15 cellular contexts compared by ENCODE assay signal in genomic region chr2:161988589-161988988, GRCh38.
DNase-seq lines count a peak whose midpoint lies in the region; TF ChIP-seq lines count a peak whose summit lies in the region.
"Had no signal": no experiment of that assay in that cellular context is flagged by ENCODE, and none has a peak within 500 bp of the region (broad histone marks: within the 10 kb centered on the region; RNA-seq: fewer than 3 reads in every experiment).

No MANE protein-coding gene starts in this region.

- peak; percentile 4 for DNase-seq in EH (ENCODE audit: low read depth)
- peak; percentile 20 for DNase-seq in GM23248
- DNase-seq in RWPE1 (ENCODE audit: low spot score) = peak; percentile 7
- peak; percentile 13 for DNase-seq in glomerular visceral epithelial cell (ENCODE audit: extremely low spot score)
- DNase-seq in mesenteric fat pad (ENCODE audit: low spot score) = no peak
- DNase-seq in cardiac septum (ENCODE audit: low spot score) = no peak
- DNase-seq in medulla oblongata (ENCODE audit: extremely low spot score) = no peak
- no peak for DNase-seq in GM19238 (ENCODE audit: insufficient read length, low spot score)
- DNase-seq: activated CD8-positive, alpha-beta memory T cell treated with anti-CD3 and anti-CD28 coated beads, Interleukin-2, amount 50 U/mL, for 48 hours; adrenal gland; CD8-positive, alpha-beta T cell; PC-9; small intestine; T-helper 9 cell; uterus had no signal

- H3K4me2 ChIP-seq in GM23248 (ENCODE audit: unreplicated experiment) = no peak overlapping the region
- H3K4me2 ChIP-seq: PC-9 had no signal

- H3K27me3 ChIP-seq in GM23248 (replicated peaks; ENCODE audit: insufficient read depth) = no peaks in the 10 kb centered on the region
- H3K27me3 ChIP-seq: adrenal gland, uterus had no signal

- H3K27ac ChIP-seq in GM23248 = no peak overlapping the region
- no peak overlapping the region for H3K27ac ChIP-seq in RWPE1
- H3K27ac ChIP-seq: adrenal gland, PC-9, uterus had no signal

- in situ Hi-C loops in GM23248 (cut with MboI) = no loop called here

- H3K9ac ChIP-seq in GM23248 = no peak overlapping the region

- intact Hi-C loops in cardiac septum (cut with DNase I) = no loop called here

- H3K4me3 ChIP-seq in GM23248 = no peak overlapping the region
- H3K4me3 ChIP-seq: adrenal gland, PC-9, uterus had no signal

- no peaks in the 10 kb centered on the region for H3K79me2 ChIP-seq in GM23248 (ENCODE audit: insufficient read depth)

- no peak for TF ChIP-seq CTCF in RWPE1 (conservative IDR thresholded peaks at IDR 0.05; ENCODE audit: low read depth)

- CTCF ChIA-PET in RWPE1 (lab: Yijun Ruan, JAX) = interaction anchor here (0.6 to 0.9 kb wide), 2 partner anchors 18 to 76 kb away, joined by 3 to 4 read pairs; no protein-coding TSS in a partner anchor

- no peaks in the 10 kb centered on the region for H3K36me3 ChIP-seq in GM23248 (ENCODE audit: low read depth)
- H3K36me3 ChIP-seq: adrenal gland, uterus had no signal

- POLR2A ChIA-PET in RWPE1 (lab: Yijun Ruan, JAX; ENCODE audit: low non-redundant PET) = no interaction called here

- H2AFZ ChIP-seq in GM23248 = no peak overlapping the region
- H2AFZ ChIP-seq: PC-9 had no signal

- peaks cover 13% of the 10 kb centered on the region; the same call in 1 of the 2 replicates for H3F3A ChIP-seq in GM23248 (ENCODE audit: insufficient read depth)

- H3K9me3 ChIP-seq in GM23248 (ENCODE audit: low read depth) = no peaks in the 10 kb centered on the region
- H3K9me3 ChIP-seq: adrenal gland, uterus had no signal

- 91 to 100% methylated on average over 1 of the region's 1 CpG for WGBS in GM23248 (ENCODE audit: low coverage in 1 of 2, low lambda C conversion rate in 2 of 2, missing lambda C conversion rate in 2 of 2), 2 experiments

- peaks cover 26% of the 10 kb centered on the region for H3K4me1 ChIP-seq in GM23248 (ENCODE audit: insufficient read depth)
- H3K4me1 ChIP-seq: adrenal gland, uterus had no signal

- H3K9me2 ChIP-seq in GM23248 (ENCODE audit: insufficient read depth) = no peaks in the 10 kb centered on the region

- no peaks in the 10 kb centered on the region for H4K20me1 ChIP-seq in GM23248 (ENCODE audit: insufficient read depth)

Comparison
In these comparisons a context has a peak if more than half of its experiments do, and no peak if none do; other contexts are left out.
1. DNase-seq: peak in EH (single experiment), GM23248 (single experiment), RWPE1 (single experiment) and glomerular visceral epithelial cell (single experiment); none in mesenteric fat pad (single experiment), cardiac septum (single experiment), medulla oblongata (single experiment) and GM19238 (single experiment).